ENCODE assay signal across 9 cellular contexts in the genomic region with DNA sequence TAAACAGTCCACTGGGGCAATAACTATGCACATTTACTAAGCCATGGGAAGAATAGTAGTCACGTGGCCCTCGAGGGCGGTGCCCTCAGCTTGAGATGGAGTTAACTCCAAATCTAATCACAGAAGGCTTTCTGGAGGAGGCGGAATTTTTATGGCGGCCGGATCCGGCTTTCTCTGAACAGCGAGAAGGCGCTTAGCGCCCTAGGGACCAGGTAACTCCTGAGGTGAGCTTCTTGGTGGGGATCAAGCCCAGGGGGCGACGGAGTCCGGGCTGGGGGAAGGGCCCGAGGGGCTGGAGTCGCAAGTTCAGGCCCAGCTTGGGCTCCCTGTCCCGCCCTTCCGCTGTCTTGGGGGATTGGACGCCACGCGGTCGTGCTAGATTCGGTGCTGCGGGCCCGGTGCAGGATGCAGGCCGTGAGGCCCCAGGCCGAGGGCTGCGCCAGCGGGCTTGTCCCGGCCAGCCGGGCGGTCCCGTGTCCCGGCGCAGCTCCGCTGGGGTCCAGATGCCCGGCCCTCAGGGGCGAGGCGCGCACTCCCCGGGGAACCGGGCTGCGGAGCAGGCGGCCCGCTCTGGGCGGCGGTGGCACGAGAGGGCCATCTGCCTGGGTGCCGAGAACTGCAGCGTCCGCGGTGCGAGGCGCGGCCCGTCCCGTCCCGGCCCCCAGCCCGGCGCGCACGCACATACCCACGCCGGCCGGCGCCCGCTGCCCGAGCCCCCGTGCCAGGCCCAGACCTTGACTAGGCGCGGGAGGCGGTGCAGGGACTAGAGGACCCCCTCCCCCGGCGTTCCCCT. TPM values are rescaled to one million over a fixed set of nuclear protein-coding genes. Genes with fewer than 3 reads are reported as not detected.
A peak's percentile ranks its signal among the peaks of the same experiment; 100 is the strongest.
DNase-seq lines count a peak whose midpoint lies in the region; ATAC-seq, FAIRE-seq and TF ChIP-seq lines count a peak whose summit lies in the region.
"Had no signal": no experiment of that assay in that cellular context is flagged by ENCODE, and none has a peak within 500 bp of the region (broad histone marks: within the 10 kb centered on the region; RNA-seq: fewer than 3 reads in every experiment).

No MANE protein-coding gene starts in this region.

- no peak overlapping the region for H3K4me3 ChIP-seq in endothelial cell of umbilical vein (replicated peaks in 1 of 3; ENCODE audit: insufficient read depth in 1 of 3, low read depth in 1 of 3, low read length in 3 of 3)
- no peak overlapping the region for H3K4me3 ChIP-seq in naive thymus-derived CD4-positive, alpha-beta T cell (ENCODE audit: low read length)
- H3K4me3 ChIP-seq in upper lobe of left lung = peak overlapping the region in 3 of 4 donors; percentile 60 to 94 (median 93)

- no peak overlapping the region for H3K4me2 ChIP-seq in endothelial cell of umbilical vein (ENCODE audit: insufficient read depth, low read length)

- dilution Hi-C loops in endothelial cell of umbilical vein (cut with MboI; ENCODE audit: extremely low pct_ligation_motif_present, low sequenced_read_pairs) = no loop called here

- DNase-seq in activated T-cell treated with anti-CD3 and anti-CD28 coated beads, Interleukin-2, amount 50 U/mL, for 4 hours = no peak
- DNase-seq in activated T-cell treated with anti-CD3 and anti-CD28 coated beads for 4 hours (no peak), endothelial cell of umbilical vein (ENCODE audit: low read depth, low spot score) (no peak), upper lobe of left lung (peak in 1 of 2 donors; percentile 89), NCI-H1092 (lab: John Stamatoyannopoulos, UW) (no peak), SHP77 (lab: John Stamatoyannopoulos, UW) (no peak)
- peak in 1 of 9 donors; percentile 8 for DNase-seq in naive thymus-derived CD4-positive, alpha-beta T cell

- no TSS peak for BruUV-seq in endothelial cell of umbilical vein (replicated peaks; lab: Mats Ljungman, UMichigan)

- WGBS in upper lobe of left lung, 2 donors = 74 to 88% methylated on average over 16 to 56 of the region's 73 CpGs

- H4K20me1 ChIP-seq in endothelial cell of umbilical vein (replicated peaks; ENCODE audit: control insufficient read depth, extremely low read depth, insufficient read depth, low read length) = no peaks in the 10 kb centered on the region

- H3K79me2 ChIP-seq in endothelial cell of umbilical vein (ENCODE audit: control insufficient read depth, insufficient read depth, low read length) = peaks cover 26% of the 10 kb centered on the region

- TF ChIP-seq POLR2A in endothelial cell of umbilical vein (IDR thresholded peaks at IDR 0.05; ENCODE audit: low read depth, low read length) (no peak), upper lobe of left lung (IDR thresholded peaks at IDR 0.05) (no peak)

- ATAC-seq in activated T-cell treated with anti-CD3 and anti-CD28 coated beads, Interleukin-2, amount 50 U/mL, for 4 hours = no peak
- ATAC-seq in naive thymus-derived CD4-positive, alpha-beta T cell = no peak
- ATAC-seq in upper lobe of left lung (ENCODE audit: low FRiP score in 2 of 2) = no peak
- ATAC-seq in GM19023 (IDR thresholded peaks at IDR 0.05; ENCODE audit: unreplicated experiment) = no peak

- H3K4me1 ChIP-seq in endothelial cell of umbilical vein (ENCODE audit: control insufficient read depth, extremely low read depth, insufficient read depth, low read length) (peaks cover 38% of the 10 kb centered on the region), upper lobe of left lung (peaks cover 23 to 50% (median 36%) of the 10 kb centered on the region in 4 donors)
- H3K4me1 ChIP-seq in naive thymus-derived CD4-positive, alpha-beta T cell (ENCODE audit: control insufficient read depth in 2 of 2, insufficient read depth in 2 of 2, low read length in 2 of 2) = peaks cover 34 to 46% of the 10 kb centered on the region in 2 donors

- no peaks in the 10 kb centered on the region for H3K27me3 Mint-ChIP-seq in activated T-cell treated with anti-CD3 and anti-CD28 coated beads, Interleukin-2, amount 50 U/mL, for 4 hours (ENCODE audit: low read depth)
- H3K27me3 Mint-ChIP-seq in naive thymus-derived CD4-positive, alpha-beta T cell = no peaks in the 10 kb centered on the region

- H3K9me3 ChIP-seq in endothelial cell of umbilical vein (replicated peaks; ENCODE audit: control insufficient read depth, insufficient read depth, low read length) (no peaks in the 10 kb centered on the region), upper lobe of left lung (no peaks in the 10 kb centered on the region)
- H3K9me3 ChIP-seq in naive thymus-derived CD4-positive, alpha-beta T cell (ENCODE audit: control insufficient read depth in 2 of 3, low read length in 3 of 3) = no peaks in the 10 kb centered on the region
- H3K9me3 ChIP-seq: SK-N-SH had no signal

- no peaks in the 10 kb centered on the region for H3K9me1 ChIP-seq in endothelial cell of umbilical vein (replicated peaks; ENCODE audit: control insufficient read depth, extremely low read depth, insufficient read depth, low read length)

- H2AFZ ChIP-seq in endothelial cell of umbilical vein (ENCODE audit: low read depth, low read length) = peak overlapping the region; percentile 92

- TF ChIP-seq CTCF in endothelial cell of umbilical vein (IDR thresholded peaks at IDR 0.05; ENCODE audit: extremely low read depth in 1 of 2, insufficient read depth in 1 of 2, low read depth in 1 of 2, low read length in 2 of 2) (no peak), upper lobe of left lung (IDR thresholded peaks at IDR 0.05) (no peak)

- CTCF ChIA-PET in endothelial cell of umbilical vein (lab: Charles Lee) = interaction anchor here (1.0 kb wide), 1 partner anchor 18 kb away, joined by 5 read pairs; no protein-coding TSS in a partner anchor
- CTCF ChIA-PET in naive thymus-derived CD4-positive, alpha-beta T cell (lab: Charles Lee) = interaction anchor here (0.8 kb wide), 1 partner anchor 19 kb away, joined by 4 read pairs; no protein-coding TSS in a partner anchor

- peaks cover 49% of the 10 kb centered on the region for H3K4me1 Mint-ChIP-seq in activated T-cell treated with anti-CD3 and anti-CD28 coated beads, Interleukin-2, amount 50 U/mL, for 4 hours (ENCODE audit: low read depth)
- peaks cover 36 to 64% (median 61%) of the 10 kb centered on the region in 7 donors for H3K4me1 Mint-ChIP-seq in naive thymus-derived CD4-positive, alpha-beta T cell

- FAIRE-seq in endothelial cell of umbilical vein (lab: Jason Lieb, UNC) = no peak

- H3K27ac Mint-ChIP-seq in naive thymus-derived CD4-positive, alpha-beta T cell = peak overlapping the region; percentile 50 to 90 (median 73)

- TF ChIP-seq EP300 in upper lobe of left lung (IDR thresholded peaks at IDR 0.05) = no peak

- intact Hi-C loops in endothelial cell of umbilical vein (cut with micrococcal nuclease) = loop anchor here (2.0 to 5.0 kb wide), 2 partner anchors 15 to 170 kb away; partner anchors contain the start of genes PRELID1 and RAB24
- intact Hi-C loops in naive thymus-derived CD4-positive, alpha-beta T cell (cut with micrococcal nuclease) = loop anchor here (5.0 kb wide), 6 partner anchors 170 to 1495 kb away; partner anchors contain the start of genes CLK4 (in 1 of the 2), LMAN2 (in 1 of the 2), PDLIM7 (in 1 of the 2) and PRELID1 (in 1 of the 2)

- no peaks in the 10 kb centered on the region for H3K9me3 Mint-ChIP-seq in activated T-cell treated with anti-CD3 and anti-CD28 coated beads, Interleukin-2, amount 50 U/mL, for 4 hours
- H3K9me3 Mint-ChIP-seq in naive thymus-derived CD4-positive, alpha-beta T cell = no peaks in the 10 kb centered on the region

- no peak overlapping the region for H3K9ac ChIP-seq in endothelial cell of umbilical vein (replicated peaks; ENCODE audit: extremely low read depth, insufficient read depth, low read length)
- H3K9ac ChIP-seq: SK-N-SH had no signal

- H3K27ac ChIP-seq in endothelial cell of umbilical vein (ENCODE audit: insufficient read depth, low read depth, low read length) (no peak overlapping the region), upper lobe of left lung (peak overlapping the region; percentile 89 to 96 (median 93))
- no peak overlapping the region for H3K27ac ChIP-seq in naive thymus-derived CD4-positive, alpha-beta T cell (ENCODE audit: low read depth, low read length)

- POLR2A ChIA-PET in endothelial cell of umbilical vein (lab: Charles Lee) = no interaction called here
- POLR2A ChIA-PET in naive thymus-derived CD4-positive, alpha-beta T cell (lab: Charles Lee) = interaction anchor here (0.6 to 1.4 kb wide), 4 partner anchors 8 to 391 kb away, joined by 3 to 4 read pairs (median 4); no protein-coding TSS in a partner anchor

- H3K36me3 Mint-ChIP-seq in activated T-cell treated with anti-CD3 and anti-CD28 coated beads, Interleukin-2, amount 50 U/mL, for 4 hours (ENCODE audit: insufficient read depth) = peaks cover 9% of the 10 kb centered on the region
- peaks cover 6 to 17% (median 9%) of the 10 kb centered on the region in 5 donors for H3K36me3 Mint-ChIP-seq in naive thymus-derived CD4-positive, alpha-beta T cell

- peak overlapping the region; percentile 67 for H3K4me3 Mint-ChIP-seq in activated T-cell treated with anti-CD3 and anti-CD28 coated beads, Interleukin-2, amount 50 U/mL, for 4 hours
- H3K4me3 Mint-ChIP-seq in naive thymus-derived CD4-positive, alpha-beta T cell = peak overlapping the region; percentile 1 to 73 (median 53)

- H3K27me3 ChIP-seq in endothelial cell of umbilical vein (ENCODE audit: control insufficient read depth in 2 of 2, insufficient read depth in 2 of 2, low read length in 2 of 2) (no peaks in the 10 kb centered on the region), upper lobe of left lung (no peaks in the 10 kb centered on the region)
- H3K27me3 ChIP-seq in naive thymus-derived CD4-positive, alpha-beta T cell (ENCODE audit: control insufficient read depth in 2 of 2, insufficient read depth in 2 of 2, low read length in 2 of 2) = no peaks in the 10 kb centered on the region

- peaks cover 0 to 6% of the 10 kb centered on the region in 2 experiments for H3K36me3 ChIP-seq in endothelial cell of umbilical vein (ENCODE audit: control insufficient read depth in 2 of 2, extremely low read depth in 1 of 2, insufficient read depth in 2 of 2, low read length in 2 of 2)
- H3K36me3 ChIP-seq in naive thymus-derived CD4-positive, alpha-beta T cell (ENCODE audit: control insufficient read depth in 2 of 3, insufficient read depth in 3 of 3, low read length in 3 of 3) = peaks cover 0 to 6% (median 3%) of the 10 kb centered on the region in 3 experiments
- peaks cover 0 to 17% (median 7%) of the 10 kb centered on the region in 4 donors for H3K36me3 ChIP-seq in upper lobe of left lung

RNA-seq across cellular contexts. Expression of gene NSD1, which starts 1.7 kb away (rescaled TPM):
- 10 to 100 TPM; 59.3 to 71.6 (median 67.6) TPM for total RNA-seq in activated T-cell treated with anti-CD3 and anti-CD28 coated beads, Interleukin-2, amount 50 U/mL, for 4 hours
- total RNA-seq in endothelial cell of umbilical vein (76.1 and 90.4 TPM in 2 replicates), upper lobe of left lung (10 to 100 TPM; 33.0 to 69.1 (median 55.7) TPM)
- 12.4 and 14.4 TPM in 2 replicates for polyA plus RNA-seq in endothelial cell of umbilical vein
- 16.4 and 16.5 TPM in 2 replicates for polyA plus RNA-seq in endothelial cell of umbilical vein (2011; cell fraction: cytosol; rRNA removed)
- polyA plus RNA-seq in endothelial cell of umbilical vein (2011; cell fraction: nucleus; rRNA removed) = 41.0 and 44.1 TPM in 2 replicates
- 23.8 and 31.7 TPM in 2 replicates for polyA plus RNA-seq in endothelial cell of umbilical vein (2012)
- 82.9 and 87.3 TPM in 2 replicates for polyA minus RNA-seq in endothelial cell of umbilical vein
- polyA minus RNA-seq in endothelial cell of umbilical vein (2011; cell fraction: cytosol; rRNA and poly(A)+ RNA removed) = 31.2 TPM
- polyA minus RNA-seq in endothelial cell of umbilical vein (2011; cell fraction: nucleus; rRNA and poly(A)+ RNA removed) = 116 and 130 TPM in 2 replicates
- total RNA-seq in naive thymus-derived CD4-positive, alpha-beta T cell = 100 to 1,000 TPM; 105 to 126 (median 117) TPM
- polyA plus RNA-seq in naive thymus-derived CD4-positive, alpha-beta T cell = 10 to 100 TPM; 57.0 to 65.4 TPM

RNA-seq across cellular contexts. Expression of gene FGFR4, which starts 45.2 kb away (rescaled TPM):
- total RNA-seq in activated T-cell treated with anti-CD3 and anti-CD28 coated beads, Interleukin-2, amount 50 U/mL, for 4 hours = 1 to 10 TPM in 2 of 3 donors, under 1 TPM in 1; 0.98 to 3.5 (median 2.7) TPM
- total RNA-seq in endothelial cell of umbilical vein (2.9 and 3.8 TPM in 2 replicates), upper lobe of left lung (100 to 1,000 TPM in 3 of 6 donors, 10 to 100 TPM in 3; 14.8 to 175 (median 87.1) TPM)
- 1.9 and 2.3 TPM in 2 replicates for polyA plus RNA-seq in endothelial cell of umbilical vein
- 1.2 and 1.6 TPM in 2 replicates for polyA plus RNA-seq in endothelial cell of umbilical vein (2011; cell fraction: cytosol; rRNA removed)
- 3.1 and 3.7 TPM in 2 replicates for polyA plus RNA-seq in endothelial cell of umbilical vein (2011; cell fraction: nucleus; rRNA removed)
- 1.5 and 3.0 TPM in 2 replicates for polyA plus RNA-seq in endothelial cell of umbilical vein (2012)
- 1.00 and 1.9 TPM in 2 replicates for polyA minus RNA-seq in endothelial cell of umbilical vein
- polyA minus RNA-seq in endothelial cell of umbilical vein (2011; cell fraction: cytosol; rRNA and poly(A)+ RNA removed) = 7.3 TPM
- 0.67 and 1.0 TPM in 2 replicates for polyA minus RNA-seq in endothelial cell of umbilical vein (2011; cell fraction: nucleus; rRNA and poly(A)+ RNA removed)
- total RNA-seq in naive thymus-derived CD4-positive, alpha-beta T cell = 1 to 10 TPM; 1.3 to 3.6 (median 3.1) TPM
- polyA plus RNA-seq in naive thymus-derived CD4-positive, alpha-beta T cell = under 1 TPM; 0.20 to 0.40 TPM

Comparison
In these comparisons a context has a peak if more than half of its experiments do, and no peak if none do; other contexts are left out.
1. H3K27ac ChIP-seq: peak in upper lobe of left lung (4 of 4); none in endothelial cell of umbilical vein (single experiment) and naive thymus-derived CD4-positive, alpha-beta T cell (single experiment).
2. H3K4me3 ChIP-seq: peak in upper lobe of left lung (3 of 4); none in endothelial cell of umbilical vein (0 of 3) and naive thymus-derived CD4-positive, alpha-beta T cell (single experiment).